Comparison of ENCODE assay signal across 8 cellular contexts in genomic region chr9:83538172-83538889, GRCh38. TPM values are rescaled to one million over a fixed set of nuclear protein-coding genes. Genes with fewer than 3 reads are reported as not detected.
DNase-seq lines count a peak whose midpoint lies in the region; ATAC-seq and TF ChIP-seq lines count a peak whose summit lies in the region.

FRMD3 (minus strand) TSS chr9:83538401; CDS start chr9:83538231, 170 bp downstream.

- DNase-seq in GM03348 (ENCODE audit: low spot score) (peak; percentile 87), NCI-H2227 treated with DMSO at 0.1 percent for 48 hours (lab: John Stamatoyannopoulos, UW) (peak; percentile 24), glutamatergic neuron (peak; percentile 91), uterus (peak; percentile 57 to 66), inferior parietal cortex (ENCODE audit: extremely low spot score) (no peak)
- no peak for DNase-seq in activated T-helper 2 cell treated with anti-CD3 and anti-CD28 coated beads, Interferon-gamma antibody, Interleukin-2, Interleukin-4, amounts not matched to agents 10 μg/mL and 5 μg/mL and 100 μg/mL, durations not matched to agents 14 hours and 24 hours and 36 hours (ENCODE audit: low spot score)

- H3K27ac Mint-ChIP-seq in activated T-helper 2 cell treated with anti-CD3 and anti-CD28 coated beads, Interferon-gamma antibody, Interleukin-2, Interleukin-4, amounts not matched to agents 10 μg/mL and 5 μg/mL and 100 μg/mL, durations not matched to agents 14 hours and 24 hours and 36 hours: no peak within 1 kb of the TSS
- H3K27ac Mint-ChIP-seq in glutamatergic neuron (ENCODE audit: unreplicated experiment): peak within 1 kb of the TSS; percentile 59

- H3K36me3 Mint-ChIP-seq in activated T-helper 2 cell treated with anti-CD3 and anti-CD28 coated beads, Interferon-gamma antibody, Interleukin-2, Interleukin-4, amounts not matched to agents 10 μg/mL and 5 μg/mL and 100 μg/mL, durations not matched to agents 14 hours and 24 hours and 36 hours (ENCODE audit: low read depth): no peaks in the 10 kb centered on the region
- peaks cover 4% of the 10 kb centered on the region for H3K36me3 Mint-ChIP-seq in glutamatergic neuron (ENCODE audit: unreplicated experiment)

- no peaks in the 10 kb centered on the region for H3K27me3 ChIP-seq in neuron (ENCODE audit: insufficient read depth, low read length)
- H3K27me3 ChIP-seq in uterus: no peaks in the 10 kb centered on the region

- no peaks in the 10 kb centered on the region for H3K9me3 Mint-ChIP-seq in activated T-helper 2 cell treated with anti-CD3 and anti-CD28 coated beads, Interferon-gamma antibody, Interleukin-2, Interleukin-4, amounts not matched to agents 10 μg/mL and 5 μg/mL and 100 μg/mL, durations not matched to agents 14 hours and 24 hours and 36 hours
- peaks cover 7% of the 10 kb centered on the region for H3K9me3 Mint-ChIP-seq in glutamatergic neuron (ENCODE audit: unreplicated experiment)

- H3K4me3 Mint-ChIP-seq in activated T-helper 2 cell treated with anti-CD3 and anti-CD28 coated beads, Interferon-gamma antibody, Interleukin-2, Interleukin-4, amounts not matched to agents 10 μg/mL and 5 μg/mL and 100 μg/mL, durations not matched to agents 14 hours and 24 hours and 36 hours (ENCODE audit: low read depth): peak within 1 kb of the TSS; percentile 8
- H3K4me3 Mint-ChIP-seq in glutamatergic neuron (ENCODE audit: unreplicated experiment): peak within 1 kb of the TSS; percentile 89

- intact Hi-C loops in activated T-helper 2 cell treated with anti-CD3 and anti-CD28 coated beads, Interferon-gamma antibody, Interleukin-2, Interleukin-4, amounts not matched to agents 10 μg/mL and 5 μg/mL and 100 μg/mL, durations not matched to agents 14 hours and 24 hours and 36 hours (cut with micrococcal nuclease): no loop called here
- intact Hi-C loops in uterus (cut with DNase I; ENCODE audit: low total_unique reads): no loop called here

- H3K9me3 ChIP-seq in neuron (ENCODE audit: low read length) (no peaks in the 10 kb centered on the region), uterus (no peaks in the 10 kb centered on the region)

- TF ChIP-seq POLR2A in uterus (IDR thresholded peaks at IDR 0.05): peak in 1 of 2 donors; percentile 8

- ATAC-seq in HG02759 (IDR thresholded peaks at IDR 0.05; ENCODE audit: unreplicated experiment): peak; percentile 73

- H3K27me3 Mint-ChIP-seq in activated T-helper 2 cell treated with anti-CD3 and anti-CD28 coated beads, Interferon-gamma antibody, Interleukin-2, Interleukin-4, amounts not matched to agents 10 μg/mL and 5 μg/mL and 100 μg/mL, durations not matched to agents 14 hours and 24 hours and 36 hours (ENCODE audit: low read depth): peaks cover 49% of the 10 kb centered on the region
- H3K27me3 Mint-ChIP-seq in glutamatergic neuron (ENCODE audit: unreplicated experiment): peaks cover 17% of the 10 kb centered on the region

- H3K27ac ChIP-seq in uterus: peak within 1 kb of the TSS; percentile 51 to 61

- peak within 1 kb of the TSS; percentile 91 for H2AFZ ChIP-seq in neuron (ENCODE audit: low read depth, low read length)

- H3K4me1 ChIP-seq in neuron (ENCODE audit: insufficient read depth, low read length) (peaks cover 3% of the 10 kb centered on the region), uterus (peaks cover 0 to 5% of the 10 kb centered on the region in 2 donors)

- peak within 1 kb of the TSS; percentile 77 for H3K4me3 ChIP-seq in neuron (ENCODE audit: low read length)
- peak within 1 kb of the TSS; percentile 27 to 47 for H3K4me3 ChIP-seq in uterus

- H3K36me3 ChIP-seq in neuron (ENCODE audit: insufficient read depth, low read length): no peaks in the 10 kb centered on the region
- no peaks in the 10 kb centered on the region for H3K36me3 ChIP-seq in uterus

- TF ChIP-seq CTCF in glutamatergic neuron (IDR thresholded peaks at IDR 0.05; ENCODE audit: partially characterized antibody, unreplicated experiment) (peak; percentile 91), uterus (IDR thresholded peaks at IDR 0.05) (peak; percentile 34 to 58 (median 51))

- peaks cover 1% of the 10 kb centered on the region for H3K4me1 Mint-ChIP-seq in activated T-helper 2 cell treated with anti-CD3 and anti-CD28 coated beads, Interferon-gamma antibody, Interleukin-2, Interleukin-4, amounts not matched to agents 10 μg/mL and 5 μg/mL and 100 μg/mL, durations not matched to agents 14 hours and 24 hours and 36 hours (ENCODE audit: low read depth)
- peaks cover 5% of the 10 kb centered on the region for H3K4me1 Mint-ChIP-seq in glutamatergic neuron (ENCODE audit: low read depth, unreplicated experiment)

RNA-seq across cellular contexts. Expression of gene FRMD3, which starts in this region (rescaled TPM):
- 0.34 and 0.51 TPM in 2 replicates for total RNA-seq in activated T-helper 2 cell treated with anti-CD3 and anti-CD28 coated beads, Interferon-gamma antibody, Interleukin-2, Interleukin-4, amounts not matched to agents 10 μg/mL and 5 μg/mL and 100 μg/mL, durations not matched to agents 14 hours and 24 hours and 36 hours
- 20.7 TPM for total RNA-seq in glutamatergic neuron (ENCODE audit: unreplicated experiment)
- 10 to 100 TPM in 1 of 4 donors, 1 to 10 TPM in 3; 1.8 to 13.3 (median 3.3) TPM for total RNA-seq in uterus

Comparison
In these comparisons a context has a peak if more than half of its experiments do, and no peak if none do; other contexts are left out.
1. DNase-seq: peak in GM03348 (single experiment), NCI-H2227 treated with DMSO at 0.1 percent for 48 hours (single experiment), glutamatergic neuron (single experiment) and uterus (2 of 2); none in activated T-helper 2 cell treated with anti-CD3 and anti-CD28 coated beads, Interferon-gamma antibody, Interleukin-2, Interleukin-4, amounts not matched to agents 10 μg/mL and 5 μg/mL and 100 μg/mL, durations not matched to agents 14 hours and 24 hours and 36 hours (single experiment) and inferior parietal cortex (single experiment).